Comparison of ENCODE assay signal across 18 cellular contexts in genomic region chr6:125989631-125990030, GRCh38. TPM values are rescaled to one million over a fixed set of nuclear protein-coding genes. Genes with fewer than 3 reads are reported as not detected.
DNase-seq lines count a peak whose midpoint lies in the region; ATAC-seq and TF ChIP-seq lines count a peak whose summit lies in the region.
"Had no signal": no experiment of that assay in that cellular context is flagged by ENCODE, and none has a peak within 500 bp of the region (broad histone marks: within the 10 kb centered on the region; RNA-seq: fewer than 3 reads in every experiment).

No MANE protein-coding gene starts in this region.

- no peak overlapping the region for H2AFZ ChIP-seq in IMR-90 (replicated peaks; ENCODE audit: low read length, poor library complexity)

- H3K9ac ChIP-seq in IMR-90 (ENCODE audit: low read depth, low read length), result no peak overlapping the region

- no peak overlapping the region for H3K4ac ChIP-seq in IMR-90 (ENCODE audit: low read depth, low read length)

- H2BK120ac ChIP-seq in IMR-90 (ENCODE audit: low read depth, low read length), result no peak overlapping the region

- peaks cover 14 to 36% of the 10 kb centered on the region in 2 experiments; a peak in 3 of 4 replicates for H3K79me1 ChIP-seq in IMR-90 (ENCODE audit: low read depth in 1 of 2, low read length in 2 of 2)

- DNase-seq in Caco-2 (no peak), IMR-90 (peak; percentile 2), breast epithelium (ENCODE audit: low spot score in 2 of 2) (no peak), memory B cell (ENCODE audit: low spot score in 2 of 2) (no peak), DMS 273 (lab: John Stamatoyannopoulos, UW; ENCODE audit: unreplicated experiment) (no peak), T-helper 1 cell (no peak)
- DNase-seq: activated CD4-positive, alpha-beta T cell treated with anti-CD3 and anti-CD28 coated beads for 36 hours; brain microvascular endothelial cell; NCI-H1930; NCI-H526 treated with DMSO at 0.1 percent for 48 hours; retina; stimulated activated CD4-positive, alpha-beta T cell treated with anti-CD3 and anti-CD28 coated beads, Interleukin-1b, Interleukin-23, amount 100 ng/mL, for 48 hours had no signal

- H3K18ac ChIP-seq in IMR-90 (ENCODE audit: low read depth, low read length), result no peak overlapping the region

- BruUV-seq in Caco-2 (replicated peaks; lab: Mats Ljungman, UMichigan) (no TSS peak), IMR-90 (replicated peaks; lab: Mats Ljungman, UMichigan) (no TSS peak)

- H3K14ac ChIP-seq in IMR-90 (replicated peaks; ENCODE audit: low read depth, low read length), result no peak overlapping the region

- no peak overlapping the region for H2BK15ac ChIP-seq in IMR-90 (ENCODE audit: low read depth, low read length)

- no peak overlapping the region for H2BK20ac ChIP-seq in IMR-90 (ENCODE audit: low read depth, low read length)

- intact Hi-C loops in Caco-2 (cut with micrococcal nuclease; ENCODE audit: unreplicated experiment) (loop anchor here (10.0 kb wide), 2 partner anchors 185 to 355 kb away; partner anchors contain the start of gene CENPW), IMR-90 (cut with micrococcal nuclease) (loop anchor here (5.0 to 10.0 kb wide), 2 partner anchors 355 to 1278 kb away; partner anchors contain the start of genes CENPW and RNF146), breast epithelium (cut with DNase I; ENCODE audit: low total_unique reads) (no loop called here)

- dilution Hi-C loops in IMR-90 (cut with HindIII; ENCODE audit: low sequenced_read_pairs, unreplicated experiment), result no loop called here

- TF ChIP-seq RAD21 in IMR-90 (IDR thresholded peaks at IDR 0.05; ENCODE audit: low read length), result no peak

- H3K9me3 Mint-ChIP-seq in Caco-2 (ENCODE audit: unreplicated experiment) (no peaks in the 10 kb centered on the region), memory B cell (no peaks in the 10 kb centered on the region)
- H3K9me3 Mint-ChIP-seq: activated T-helper 1 cell treated with anti-CD3 and anti-CD28 coated beads, Interleukin-12 subunit alpha, Interleukin-12 subunit beta, Interleukin-2, Interleukin-4 antibody, amounts not matched to agents 30 ng/mL and 10 ng/mL and 1 ng/mL, durations not matched to agents 14 hours and 24 hours and 36 hours had no signal

- WGBS in IMR-90 (ENCODE audit: extremely low coverage in 2 of 2, insufficient read length in 1 of 2), 2 experiments, result no CpG with 5 or more reads among the region's 3 CpGs

- CTCF ChIA-PET in Caco-2 (lab: Charles Lee), result no interaction called here
- CTCF ChIA-PET in IMR-90 (lab: Yijun Ruan, JAX), result no interaction called here

- no peak overlapping the region for H2BK5ac ChIP-seq in IMR-90 (ENCODE audit: low read depth, low read length, poor library complexity, severe bottlenecking)

- in situ Hi-C loops in IMR-90 (cut with MboI; ENCODE audit: low sequenced_read_pairs), result no loop called here

- no peak overlapping the region for H3K56ac ChIP-seq in IMR-90 (ENCODE audit: extremely low read depth, insufficient read depth, low read length)

- TF ChIP-seq CTCF in Caco-2 (IDR thresholded peaks at IDR 0.05; ENCODE audit: insufficient read depth in 1 of 2, low read depth in 1 of 2, low read length in 1 of 2, severe bottlenecking in 1 of 2, unreplicated experiment in 1 of 2) (no peak), IMR-90 (conservative IDR thresholded peaks at IDR 0.05; ENCODE audit: low read depth, low read length) (no peak), breast epithelium (IDR thresholded peaks at IDR 0.05) (no peak)

- no peak overlapping the region for H4K5ac ChIP-seq in IMR-90 (ENCODE audit: low read depth, low read length)

- no peak overlapping the region for H3K4me2 ChIP-seq in IMR-90 (ENCODE audit: low read depth, low read length)

- no peak overlapping the region for H2AK5ac ChIP-seq in IMR-90 (ENCODE audit: low read depth, low read length)

- TF ChIP-seq POLR2A in IMR-90 (IDR thresholded peaks at IDR 0.05; ENCODE audit: low read depth, low read length) (no peak), breast epithelium (IDR thresholded peaks at IDR 0.05) (no peak)

- POLR2A ChIA-PET in Caco-2 (lab: Charles Lee), result no interaction called here
- POLR2A ChIA-PET in IMR-90 (lab: Charles Lee; ENCODE audit: unreplicated experiment), result no interaction called here

- no peak overlapping the region for H4K8ac ChIP-seq in IMR-90 (ENCODE audit: low read depth in 2 of 2, low read length in 2 of 2)

- H3K27me3 ChIP-seq in Caco-2 (replicated peaks; ENCODE audit: control insufficient read depth, insufficient read depth, low read length) (no peaks in the 10 kb centered on the region), IMR-90 (ENCODE audit: control insufficient read depth, insufficient read depth, low read length) (no peaks in the 10 kb centered on the region), breast epithelium (no peaks in the 10 kb centered on the region)
- H3K27me3 ChIP-seq: brain microvascular endothelial cell, gastroesophageal sphincter had no signal

- peaks cover 4% of the 10 kb centered on the region; the same call in 1 of the 2 replicates for H3K9me1 ChIP-seq in IMR-90 (ENCODE audit: insufficient read depth, low read length)

- H3K36me3 Mint-ChIP-seq in Caco-2 (ENCODE audit: insufficient read depth, unreplicated experiment) (no peaks in the 10 kb centered on the region), memory B cell (no peaks in the 10 kb centered on the region)

- no peak for ATAC-seq in IMR-90 (ENCODE audit: low read depth)
- ATAC-seq in memory B cell (ENCODE audit: low read depth), result no peak
- ATAC-seq in GM19467 (IDR thresholded peaks at IDR 0.05; ENCODE audit: unreplicated experiment), result no peak
- ATAC-seq in HG03571 (IDR thresholded peaks at IDR 0.05; ENCODE audit: unreplicated experiment), result no peak
- ATAC-seq: activated CD4-positive, alpha-beta T cell treated with anti-CD3 and anti-CD28 coated beads for 36 hours; gastroesophageal sphincter; Panc1 had no signal

- no peaks in the 10 kb centered on the region for H3K36me3 ChIP-seq in Caco-2 (ENCODE audit: control insufficient read depth, insufficient read depth, low read length)
- H3K36me3 ChIP-seq in IMR-90 (ENCODE audit: control insufficient read depth, insufficient read depth, low read length), result no peaks in the 10 kb centered on the region
- no peaks in the 10 kb centered on the region for H3K36me3 ChIP-seq in breast epithelium
- H3K36me3 ChIP-seq: brain microvascular endothelial cell, gastroesophageal sphincter had no signal

- H3K27ac Mint-ChIP-seq in Caco-2 (ENCODE audit: unreplicated experiment) (no peak overlapping the region), memory B cell (peak overlapping the region; percentile 23)
- H3K27ac Mint-ChIP-seq: activated CD4-positive, alpha-beta T cell treated with anti-CD3 and anti-CD28 coated beads for 36 hours; activated T-helper 1 cell treated with anti-CD3 and anti-CD28 coated beads, Interleukin-12 subunit alpha, Interleukin-12 subunit beta, Interleukin-2, Interleukin-4 antibody, amounts not matched to agents 30 ng/mL and 10 ng/mL and 1 ng/mL, durations not matched to agents 14 hours and 24 hours and 36 hours; B cell had no signal

- H3K27ac ChIP-seq in IMR-90 (ENCODE audit: insufficient read depth, low read length), result no peak overlapping the region
- peak overlapping the region; percentile 44 to 62 for H3K27ac ChIP-seq in breast epithelium
- H3K27ac ChIP-seq: brain microvascular endothelial cell had no signal

- H3K4me3 Mint-ChIP-seq in Caco-2 (ENCODE audit: unreplicated experiment) (peak overlapping the region; percentile 39), memory B cell (no peak overlapping the region)
- H3K4me3 Mint-ChIP-seq: activated CD4-positive, alpha-beta T cell treated with anti-CD3 and anti-CD28 coated beads for 36 hours; activated T-helper 1 cell treated with anti-CD3 and anti-CD28 coated beads, Interleukin-12 subunit alpha, Interleukin-12 subunit beta, Interleukin-2, Interleukin-4 antibody, amounts not matched to agents 30 ng/mL and 10 ng/mL and 1 ng/mL, durations not matched to agents 14 hours and 24 hours and 36 hours; B cell had no signal

- H3K9me3 ChIP-seq in Caco-2 (no peaks in the 10 kb centered on the region), IMR-90 (ENCODE audit: control insufficient read depth, insufficient read depth, low read length) (no peaks in the 10 kb centered on the region), breast epithelium (no peaks in the 10 kb centered on the region)
- H3K9me3 ChIP-seq: gastroesophageal sphincter had no signal

- H2AK9ac ChIP-seq in IMR-90 (replicated peaks; ENCODE audit: low read depth, low read length, poor library complexity), result no peak overlapping the region

- H3K4me1 Mint-ChIP-seq in Caco-2 (ENCODE audit: low read depth, unreplicated experiment) (no peaks in the 10 kb centered on the region), memory B cell (peaks cover 13% of the 10 kb centered on the region)

- no peak overlapping the region for H4K91ac ChIP-seq in IMR-90 (ENCODE audit: insufficient read depth, low read depth, low read length)

- H3K4me1 ChIP-seq in Caco-2, result peaks cover 23% of the 10 kb centered on the region
- H3K4me1 ChIP-seq in IMR-90 (ENCODE audit: control insufficient read depth, insufficient read depth, low read length), result peaks cover under 1% of the 10 kb centered on the region; the same call in 1 of the 2 replicates
- H3K4me1 ChIP-seq in breast epithelium, result peaks cover 0 to 7% of the 10 kb centered on the region in 2 donors

- H3K27me3 Mint-ChIP-seq in Caco-2 (ENCODE audit: insufficient read depth, unreplicated experiment), result no peaks in the 10 kb centered on the region
- no peaks in the 10 kb centered on the region for H3K27me3 Mint-ChIP-seq in memory B cell
- H3K27me3 Mint-ChIP-seq: activated CD4-positive, alpha-beta T cell treated with anti-CD3 and anti-CD28 coated beads for 36 hours; B cell had no signal

- no peak overlapping the region for H3K23ac ChIP-seq in IMR-90 (ENCODE audit: low read depth, low read length)

- H3K4me3 ChIP-seq in Caco-2 (ENCODE audit: low read depth, low read length) (no peak overlapping the region), IMR-90 (ENCODE audit: insufficient read depth, low read depth, low read length) (no peak overlapping the region), breast epithelium (no peak overlapping the region)
- H3K4me3 ChIP-seq: gastroesophageal sphincter had no signal

- 0 out of 2 replicates have a peak, but pooled peaks cover 2% of the 10 kb centered on the region for H4K20me1 ChIP-seq in IMR-90 (ENCODE audit: insufficient read depth, low read length)

TF ChIP-seq in IMR-90, 13 proteins besides CTCF, POLR2A, EP300 and RAD21 (continues in another document):
- TF ChIP-seq RCOR1 (IDR thresholded peaks at IDR 0.05; ENCODE audit: insufficient replicate concordance, low read length), result no peak

RNA-seq across cellular contexts. Expression of gene TRMT11, which starts 3.3 kb away (rescaled TPM):
- 31.5 and 36.7 TPM in 2 replicates for total RNA-seq in Caco-2 (2022)
- total RNA-seq in IMR-90 (2012; rRNA removed), result 19.0 and 29.7 TPM in 2 replicates
- 10.9 and 14.3 TPM in 2 replicates for polyA plus RNA-seq in IMR-90 (2012; rRNA removed)
- polyA plus RNA-seq in IMR-90 (2012; cell fraction: cytosol; rRNA removed), result 2.1 and 3.4 TPM in 2 replicates
- polyA plus RNA-seq in IMR-90 (2012; cell fraction: nucleus; rRNA removed; ENCODE audit: low replicate concordance), result 3.1 and 42.8 TPM in 2 replicates
- 10 to 100 TPM; 17.3 to 48.3 (median 39.7) TPM for total RNA-seq in breast epithelium

RNA-seq across cellular contexts. Expression of gene HINT3, which starts 33.1 kb away (rescaled TPM):
- total RNA-seq in Caco-2 (2022) (20.2 and 24.6 TPM in 2 replicates), IMR-90 (2012; rRNA removed) (6.5 and 9.4 TPM in 2 replicates), breast epithelium (10 to 100 TPM; 19.0 to 37.3 (median 26.2) TPM)
- polyA plus RNA-seq in IMR-90 (2012; rRNA removed), result 2.3 and 3.4 TPM in 2 replicates
- 2.0 and 2.6 TPM in 2 replicates for polyA plus RNA-seq in IMR-90 (2012; cell fraction: cytosol; rRNA removed)
- 0.77 and 1.2 TPM in 2 replicates for polyA plus RNA-seq in IMR-90 (2012; cell fraction: nucleus; rRNA removed; ENCODE audit: low replicate concordance)
